In the genomic region with DNA sequence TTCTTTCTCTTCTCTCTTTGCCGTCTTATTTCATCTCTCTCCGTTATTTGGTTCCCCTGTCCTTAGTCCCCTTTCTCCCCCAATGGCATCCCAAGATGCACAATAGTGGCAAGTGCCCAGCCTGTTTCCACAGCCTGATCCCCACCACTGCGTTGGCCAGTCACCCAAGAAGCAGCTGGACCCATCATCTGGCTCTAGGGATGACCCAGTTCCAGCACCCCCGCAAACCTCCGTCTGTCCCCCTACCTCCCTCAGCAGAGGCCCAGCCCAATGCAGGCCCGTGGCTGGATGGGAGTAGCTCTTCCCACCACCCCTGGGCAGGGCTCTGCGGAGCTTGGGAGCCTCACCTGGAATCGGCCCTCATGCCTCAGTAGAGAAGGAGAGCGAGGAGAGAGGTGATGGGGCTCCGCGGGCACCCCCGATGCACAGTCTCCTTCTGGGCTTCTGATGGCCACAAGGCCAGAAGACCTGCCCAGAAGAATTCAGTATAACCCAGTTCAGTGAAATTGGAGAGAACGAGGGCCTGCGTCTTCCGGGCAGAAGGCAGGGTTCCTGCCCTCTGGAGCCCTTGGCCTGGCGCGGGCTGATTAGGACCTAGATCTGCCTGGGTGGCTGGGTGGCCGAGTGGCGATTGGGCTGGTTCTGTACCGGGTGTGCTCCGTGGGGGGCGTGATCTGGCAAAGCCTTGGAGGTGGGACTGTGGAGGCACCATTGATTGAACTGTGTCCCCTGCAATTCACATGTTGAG, we compare ENCODE assay signal across 19 cellular contexts.
"Had no signal": no experiment of that assay in that cellular context is flagged by ENCODE, and none has a peak within 500 bp of the region (broad histone marks: within the 10 kb centered on the region; RNA-seq: fewer than 3 reads in every experiment).

No MANE protein-coding gene starts in this region.

- DNase-seq: cerebellar nuclear complex; effector CD4-positive, alpha-beta T cell; foreskin melanocyte; head of caudate nucleus; hippocampal formation; kidney glomerular epithelial cell; mammary epithelial cell; stimulated activated CD4-positive, alpha-beta T cell treated with anti-CD3 and anti-CD28 coated beads, Interleukin-2, amount 100 ng/mL, for 24 hours; stimulated activated CD4-positive, alpha-beta T cell treated with anti-CD3 and anti-CD28 coated beads, Interleukin-4, amount 100 ng/mL, for 4 hours; stimulated activated naive CD4-positive, alpha-beta T cell; stomach; substantia nigra; transverse colon had no signal

- H3K4me3 ChIP-seq: coronary artery, stomach, thoracic aorta, transverse colon had no signal

- H3K27me3 ChIP-seq: neutrophil, stomach, transverse colon had no signal

- H3K36me3 ChIP-seq: stomach, thoracic aorta, transverse colon had no signal

- H3K9me3 ChIP-seq: neutrophil, stomach, thoracic aorta, transverse colon had no signal

- H3K27ac ChIP-seq: coronary artery, neutrophil, stomach, thoracic aorta, transverse colon had no signal

- H3K4me1 ChIP-seq: transverse colon had no signal

- ATAC-seq: left lobe of liver; naive thymus-derived CD8-positive, alpha-beta T cell; sciatic nerve had no signal
